11 cellular contexts compared by ENCODE assay signal in genomic region chr2:102122115-102122514, GRCh38. TPM values are rescaled to one million over a fixed set of nuclear protein-coding genes. Genes with fewer than 3 reads are reported as not detected.
DNase-seq lines count a peak whose midpoint lies in the region; ATAC-seq and TF ChIP-seq lines count a peak whose summit lies in the region.
"Had no signal": no experiment of that assay in that cellular context is flagged by ENCODE, and none has a peak within 500 bp of the region (broad histone marks: within the 10 kb centered on the region; RNA-seq: fewer than 3 reads in every experiment).

No MANE protein-coding gene starts in this region.

- POLR2A ChIA-PET in AG04450 (lab: Yijun Ruan, JAX): interaction anchor here (1.2 kb wide), 1 partner anchor 17 kb away, joined by 3 read pairs; no protein-coding TSS in a partner anchor
- POLR2A ChIA-PET in CD8-positive, alpha-beta memory T cell (lab: Charles Lee): no interaction called here

- peaks cover 2% of the 10 kb centered on the region for H3K36me3 Mint-ChIP-seq in osteocyte (ENCODE audit: unreplicated experiment)
- no peaks in the 10 kb centered on the region for H3K36me3 Mint-ChIP-seq in CD8-positive, alpha-beta memory T cell

- peak overlapping the region; percentile 86 for H3K27ac ChIP-seq in AG04450 (ENCODE audit: low read depth, low read length)
- H3K27ac ChIP-seq in adrenal gland: peak overlapping the region in 2 of 5 donors; percentile 22 to 35
- no peak overlapping the region for H3K27ac ChIP-seq in CD8-positive, alpha-beta memory T cell (ENCODE audit: low read depth, low read length)

- intact Hi-C loops in adrenal gland (cut with DNase I): no loop called here

- no peaks in the 10 kb centered on the region for H3K4me1 ChIP-seq in adrenal gland (replicated peaks in 1 of 2)
- no peaks in the 10 kb centered on the region for H3K4me1 ChIP-seq in CD8-positive, alpha-beta memory T cell (ENCODE audit: insufficient read depth, low read length)

- no peaks in the 10 kb centered on the region for H3K27me3 ChIP-seq in AG04450 (ENCODE audit: control insufficient read depth, insufficient read depth, low read length)
- H3K27me3 ChIP-seq in adrenal gland: no peaks in the 10 kb centered on the region
- H3K27me3 ChIP-seq in CD8-positive, alpha-beta memory T cell (ENCODE audit: insufficient read depth, low read length, poor library complexity, severe bottlenecking): no peaks in the 10 kb centered on the region

- WGBS in adrenal gland, 4 donors: 71 to 86% (median 80%) methylated on average over 3 of the region's 3 CpGs

- H3K36me3 ChIP-seq in adrenal gland (replicated peaks in 1 of 2): no peaks in the 10 kb centered on the region
- H3K36me3 ChIP-seq in CD8-positive, alpha-beta memory T cell (ENCODE audit: insufficient read depth, low read length): no peaks in the 10 kb centered on the region

- TF ChIP-seq CTCF in AG04450 (IDR thresholded peaks at IDR 0.05; ENCODE audit: low read depth, low read length) (no peak), osteocyte (IDR thresholded peaks at IDR 0.05) (no peak), adrenal gland (IDR thresholded peaks at IDR 0.05) (no peak)

- DNase-seq in AG04450 (ENCODE audit: low read depth, low spot score) (no peak), RKO (ENCODE audit: low spot score) (peak; percentile 19), fibroblast of peridontal ligament (ENCODE audit: extremely low read depth) (peak; percentile 97), osteocyte (ENCODE audit: extremely low spot score, unreplicated experiment) (no peak), adrenal gland (no peak), occipital lobe (lab: John Stamatoyannopoulos, UW) (no peak)
- no peak for DNase-seq in CD8-positive, alpha-beta memory T cell
- DNase-seq: NCI-H774, T-helper 9 cell had no signal

- H3K4me3 ChIP-seq in AG04450 (ENCODE audit: low read depth, low read length): no peak overlapping the region
- no peak overlapping the region for H3K4me3 ChIP-seq in adrenal gland
- H3K4me3 ChIP-seq in CD8-positive, alpha-beta memory T cell (ENCODE audit: low read length): no peak overlapping the region

- H3K4me3 Mint-ChIP-seq in osteocyte (ENCODE audit: unreplicated experiment): no peak overlapping the region
- H3K4me3 Mint-ChIP-seq in CD8-positive, alpha-beta memory T cell: no peak overlapping the region
- H3K4me3 Mint-ChIP-seq: dendritic cell treated with granulocyte-macrophage colony-stimulating factor and Interleukin-4, amounts not matched to agents 40 ng/mL and 50 ng/mL, for 4 days had no signal

- no peaks in the 10 kb centered on the region for H3K9me3 Mint-ChIP-seq in osteocyte (ENCODE audit: unreplicated experiment)
- no peaks in the 10 kb centered on the region for H3K9me3 Mint-ChIP-seq in CD8-positive, alpha-beta memory T cell

- H3K4me1 Mint-ChIP-seq in osteocyte (ENCODE audit: unreplicated experiment): peaks cover 46% of the 10 kb centered on the region
- no peaks in the 10 kb centered on the region for H3K4me1 Mint-ChIP-seq in CD8-positive, alpha-beta memory T cell

- no peaks in the 10 kb centered on the region for H3K27me3 Mint-ChIP-seq in osteocyte (ENCODE audit: unreplicated experiment)
- H3K27me3 Mint-ChIP-seq in CD8-positive, alpha-beta memory T cell: peaks cover 0 to 13% of the 10 kb centered on the region in 2 donors

- CTCF ChIA-PET in AG04450 (lab: Charles Lee): interaction anchor here (1.9 kb wide), 1 partner anchor 119 kb away, joined by 5 read pairs; no protein-coding TSS in a partner anchor
- CTCF ChIA-PET in CD8-positive, alpha-beta memory T cell (lab: Charles Lee): no interaction called here

- TF ChIP-seq POLR2A in adrenal gland (IDR thresholded peaks at IDR 0.05): no peak

- ATAC-seq in HG03175 (IDR thresholded peaks at IDR 0.05; ENCODE audit: unreplicated experiment): no peak

- H3K9me3 ChIP-seq in AG04450 (ENCODE audit: control insufficient read depth, insufficient read depth, low read length): no peaks in the 10 kb centered on the region
- no peaks in the 10 kb centered on the region for H3K9me3 ChIP-seq in adrenal gland (replicated peaks in 1 of 3)
- no peaks in the 10 kb centered on the region for H3K9me3 ChIP-seq in CD8-positive, alpha-beta memory T cell (ENCODE audit: low read length)

- peak overlapping the region; percentile 93 for H3K27ac Mint-ChIP-seq in osteocyte (ENCODE audit: unreplicated experiment)
- no peak overlapping the region for H3K27ac Mint-ChIP-seq in CD8-positive, alpha-beta memory T cell

RNA-seq across cellular contexts. Expression of gene IL1R1, which starts 20.4 kb away (rescaled TPM):
- 88.8 and 102 TPM in 2 replicates for polyA plus RNA-seq in AG04450 (2011; rRNA removed)
- 48.1 and 53.2 TPM in 2 replicates for polyA minus RNA-seq in AG04450 (2011; rRNA and poly(A)+ RNA removed)
- total RNA-seq in osteocyte: 56.3 and 59.8 TPM in 2 replicates
- 100 to 1,000 TPM in 6 of 8 donors, 10 to 100 TPM in 2; 82.1 to 153 (median 136) TPM for total RNA-seq in adrenal gland
- 100 to 1,000 TPM in 1 of 3 donors, 10 to 100 TPM in 2; 58.7 to 122 (median 59.2) TPM for polyA plus RNA-seq in adrenal gland
- 0.78 TPM for total RNA-seq in occipital lobe
- total RNA-seq in CD8-positive, alpha-beta memory T cell: 1 to 10 TPM; 3.7 TPM
- polyA plus RNA-seq in CD8-positive, alpha-beta memory T cell: 0.30 TPM

Comparison
In these comparisons a context has a peak if more than half of its experiments do, and no peak if none do; other contexts are left out.
1. DNase-seq: peak in RKO (single experiment) and fibroblast of peridontal ligament (single experiment); none in AG04450 (single experiment), osteocyte (single experiment), adrenal gland (0 of 7), occipital lobe (single experiment) and CD8-positive, alpha-beta memory T cell (0 of 5).
2. RNA of gene IL1R1, which starts 20.4 kb away (total RNA-seq): 82.1 to 153 TPM in adrenal gland and 56.3 to 59.8 TPM in osteocyte; 3.7 TPM in CD8-positive, alpha-beta memory T cell and 0.78 TPM in occipital lobe (single experiment); every median in the first group is over 10 times any median in the second.